ENCODE assay signal across 8 cellular contexts in genomic region chr6:38973178-38974057, GRCh38.
DNase-seq lines count a peak whose midpoint lies in the region; ATAC-seq and TF ChIP-seq lines count a peak whose summit lies in the region.

No MANE protein-coding gene starts in this region.

- TF ChIP-seq CTCF in A673 (conservative IDR thresholded peaks at IDR 0.05; ENCODE audit: low read depth, low read length) = peak; percentile 65
- TF ChIP-seq CTCF in endodermal cell (conservative IDR thresholded peaks at IDR 0.05) = peak; percentile 76

- H3K18ac ChIP-seq in mesenchymal stem cell (ENCODE audit: low read depth in 1 of 2, low read length in 2 of 2) (no peak overlapping the region), neuronal stem cell (ENCODE audit: low read length) (no peak overlapping the region)

- intact Hi-C loops in A673 (cut with micrococcal nuclease; ENCODE audit: unreplicated experiment) = loop anchor here (10.0 kb wide), 1 partner anchor 191 kb away; no protein-coding TSS in a partner anchor

- no peak overlapping the region for H2BK15ac ChIP-seq in mesenchymal stem cell (ENCODE audit: low read depth, poor library complexity, severe bottlenecking)
- H2BK15ac ChIP-seq in neuronal stem cell (ENCODE audit: low read length) = no peak overlapping the region

- H3K9ac ChIP-seq in endodermal cell (ENCODE audit: extremely low read depth, low read length, poor library complexity, severe bottlenecking) = no peak overlapping the region
- H3K9ac ChIP-seq in mesenchymal stem cell (ENCODE audit: low read length) = no peak overlapping the region
- H3K9ac ChIP-seq in neuronal stem cell (ENCODE audit: low read depth, low read length, poor library complexity) = no peak overlapping the region

- no peak overlapping the region for H3K23ac ChIP-seq in mesenchymal stem cell (ENCODE audit: low read length in 2 of 2)
- no peak overlapping the region for H3K23ac ChIP-seq in neuronal stem cell (ENCODE audit: low read depth, low read length, poor library complexity)

- H3K9me3 Mint-ChIP-seq in endodermal cell = no peaks in the 10 kb centered on the region

- H2BK5ac ChIP-seq in mesenchymal stem cell (ENCODE audit: low read depth, low read length, poor library complexity, severe bottlenecking) = no peak overlapping the region
- H2BK5ac ChIP-seq in neuronal stem cell (ENCODE audit: low read length) = no peak overlapping the region

- H3K14ac ChIP-seq in mesenchymal stem cell (ENCODE audit: low read length in 2 of 2) = no peak overlapping the region
- H3K14ac ChIP-seq in neuronal stem cell (ENCODE audit: low read length) = no peak overlapping the region

- H3K36me3 ChIP-seq in A673 (ENCODE audit: insufficient read depth, low read length, poor library complexity, severe bottlenecking) = no peaks in the 10 kb centered on the region
- no peaks in the 10 kb centered on the region for H3K36me3 ChIP-seq in endodermal cell (ENCODE audit: control insufficient read depth, insufficient read depth, low read length)
- no peaks in the 10 kb centered on the region for H3K36me3 ChIP-seq in mesenchymal stem cell (ENCODE audit: control insufficient read depth in 1 of 2, insufficient read depth in 2 of 2, low read depth in 1 of 2, low read length in 2 of 2)
- H3K36me3 ChIP-seq in neuronal stem cell (replicated peaks in 1 of 2; ENCODE audit: control insufficient read depth in 2 of 2, insufficient read depth in 2 of 2, low read length in 2 of 2) = no peaks in the 10 kb centered on the region

- no peak overlapping the region for H2AK5ac ChIP-seq in mesenchymal stem cell (ENCODE audit: low read length, severe bottlenecking)
- H2AK5ac ChIP-seq in neuronal stem cell (ENCODE audit: low read depth, low read length) = no peak overlapping the region

- H2BK120ac ChIP-seq in mesenchymal stem cell (ENCODE audit: low read depth, low read length) = no peak overlapping the region
- H2BK120ac ChIP-seq in neuronal stem cell (ENCODE audit: low read depth, low read length) = no peak overlapping the region

- BruUV-seq in A673 (replicated peaks; lab: Mats Ljungman, UMichigan) = no TSS peak

- H2BK12ac ChIP-seq in mesenchymal stem cell (ENCODE audit: low read length in 2 of 2) (no peak overlapping the region), neuronal stem cell (ENCODE audit: low read length) (no peak overlapping the region)

- peak; percentile 63 for DNase-seq in A673 (ENCODE audit: low spot score)
- DNase-seq in GM04503 (ENCODE audit: low read depth) = peak; percentile 18
- peak; percentile 76 for DNase-seq in M059J (ENCODE audit: low read depth)
- peak; percentile 23 for DNase-seq in SHP77 treated with DMSO at 0.1 percent for 48 hours (lab: John Stamatoyannopoulos, UW)
- no peak for DNase-seq in endodermal cell
- peak; percentile 66 for DNase-seq in mesenchymal stem cell
- no peak for DNase-seq in neuronal stem cell (ENCODE audit: low spot score)

- H3K4ac ChIP-seq in mesenchymal stem cell (ENCODE audit: low read depth in 1 of 2, low read length in 2 of 2) (no peak overlapping the region), neuronal stem cell (ENCODE audit: low read length) (no peak overlapping the region)

- H3K36me3 Mint-ChIP-seq in endodermal cell (ENCODE audit: low read depth) = no peaks in the 10 kb centered on the region

- H4K91ac ChIP-seq in mesenchymal stem cell (ENCODE audit: low read length) (no peak overlapping the region), neuronal stem cell (ENCODE audit: low read depth, low read length, poor library complexity) (no peak overlapping the region)

- no peak overlapping the region for H3K4me3 Mint-ChIP-seq in endodermal cell

- H3K27me3 Mint-ChIP-seq in endodermal cell (ENCODE audit: insufficient read depth) = peaks cover 27% of the 10 kb centered on the region

- ATAC-seq in HG02623 (IDR thresholded peaks at IDR 0.05; ENCODE audit: unreplicated experiment) = no peak

- H3K27ac Mint-ChIP-seq in endodermal cell = no peak overlapping the region

- H4K8ac ChIP-seq in mesenchymal stem cell (ENCODE audit: low read length) = no peak overlapping the region
- no peak overlapping the region for H4K8ac ChIP-seq in neuronal stem cell (ENCODE audit: low read depth, low read length)

- H3K4me3 ChIP-seq in A673 (ENCODE audit: low read depth, low read length, poor library complexity, severe bottlenecking) (no peak overlapping the region), endodermal cell (ENCODE audit: low read length) (no peak overlapping the region), mesenchymal stem cell (ENCODE audit: insufficient read depth in 1 of 2, low read depth in 1 of 2, low read length in 2 of 2) (no peak overlapping the region), neuronal stem cell (ENCODE audit: low read length in 2 of 2) (no peak overlapping the region)

- no peaks in the 10 kb centered on the region for H3K4me1 ChIP-seq in A673 (ENCODE audit: insufficient read depth, low read length, poor library complexity, severe bottlenecking)
- H3K4me1 ChIP-seq in endodermal cell (ENCODE audit: control insufficient read depth, insufficient read depth, low read length) = peaks cover 26% of the 10 kb centered on the region
- H3K4me1 ChIP-seq in mesenchymal stem cell (ENCODE audit: control insufficient read depth, insufficient read depth, low read depth, low read length) = no peaks in the 10 kb centered on the region
- peaks cover 0 to 7% of the 10 kb centered on the region in 2 donors for H3K4me1 ChIP-seq in neuronal stem cell (ENCODE audit: control insufficient read depth in 2 of 2, insufficient read depth in 1 of 2, low read depth in 1 of 2, low read length in 2 of 2)

- WGBS in endodermal cell (ENCODE audit: insufficient coverage in 1 of 2, insufficient read length in 1 of 2), 2 experiments = 76 to 84% methylated on average over 5 to 8 of the region's 8 CpGs
- WGBS in mesenchymal stem cell = 77% methylated on average over 5 of the region's 8 CpGs
- no CpG with 5 or more reads among the region's 8 CpGs for WGBS in neuronal stem cell (ENCODE audit: extremely low coverage in 2 of 2, insufficient read length in 2 of 2, insufficient replicate concordance in 1 of 2), 2 donors

- POLR2A ChIA-PET in A673 (lab: Charles Lee; ENCODE audit: low non-redundant PET) = no interaction called here

- H3K4me2 ChIP-seq in mesenchymal stem cell (ENCODE audit: low read length, poor library complexity, severe bottlenecking) (no peak overlapping the region), neuronal stem cell (ENCODE audit: insufficient read depth, low read length, poor library complexity, severe bottlenecking) (no peak overlapping the region)

- H3K9me3 ChIP-seq in A673 (ENCODE audit: low read depth, low read length, poor library complexity, severe bottlenecking) (no peaks in the 10 kb centered on the region), endodermal cell (ENCODE audit: control insufficient read depth, low read length) (no peaks in the 10 kb centered on the region), mesenchymal stem cell (ENCODE audit: control insufficient read depth, low read length) (no peaks in the 10 kb centered on the region), neuronal stem cell (replicated peaks in 1 of 2; ENCODE audit: control insufficient read depth in 2 of 2, insufficient read depth in 1 of 2, low read depth in 1 of 2, low read length in 2 of 2) (no peaks in the 10 kb centered on the region)

- peaks cover 42% of the 10 kb centered on the region for H3K4me1 Mint-ChIP-seq in endodermal cell

- peaks cover 44% of the 10 kb centered on the region for H3K27me3 ChIP-seq in A673 (replicated peaks; ENCODE audit: insufficient read depth, low read depth, low read length, poor library complexity)
- no peaks in the 10 kb centered on the region for H3K27me3 ChIP-seq in endodermal cell (ENCODE audit: control insufficient read depth, insufficient read depth, low read length, poor library complexity, severe bottlenecking)
- H3K27me3 ChIP-seq in mesenchymal stem cell (ENCODE audit: control insufficient read depth in 1 of 2, insufficient read depth in 1 of 2, low read length in 2 of 2) = peaks cover 16 to 49% of the 10 kb centered on the region in 2 experiments
- H3K27me3 ChIP-seq in neuronal stem cell (ENCODE audit: control insufficient read depth in 3 of 3, insufficient read depth in 3 of 3, low read depth in 1 of 3, low read length in 3 of 3) = peaks cover 0 to 10% (median 0%) of the 10 kb centered on the region in 3 experiments

- H2AFZ ChIP-seq in mesenchymal stem cell (ENCODE audit: low read depth, low read length) (no peak overlapping the region), neuronal stem cell (ENCODE audit: low read length) (no peak overlapping the region)

- H3K79me1 ChIP-seq in mesenchymal stem cell (replicated peaks; ENCODE audit: low read length, poor library complexity, severe bottlenecking) (no peaks in the 10 kb centered on the region), neuronal stem cell (ENCODE audit: low read depth, low read length) (no peaks in the 10 kb centered on the region)

- CTCF ChIA-PET in A673 (lab: Charles Lee) = no interaction called here

- H3K27ac ChIP-seq in A673 (ENCODE audit: low read depth, low read length, poor library complexity, severe bottlenecking) = no peak overlapping the region
- H3K27ac ChIP-seq in endodermal cell (ENCODE audit: low read depth, low read length) = no peak overlapping the region
- H3K27ac ChIP-seq in mesenchymal stem cell (ENCODE audit: low read length, poor library complexity, severe bottlenecking) = no peak overlapping the region
- no peak overlapping the region for H3K27ac ChIP-seq in neuronal stem cell (replicated peaks; ENCODE audit: low read length)

Comparison
In these comparisons a context has a peak if more than half of its experiments do, and no peak if none do; other contexts are left out.
1. DNase-seq: peak in A673 (single experiment), GM04503 (single experiment), M059J (single experiment), SHP77 treated with DMSO at 0.1 percent for 48 hours (single experiment) and mesenchymal stem cell (single experiment); none in endodermal cell (single experiment) and neuronal stem cell (single experiment).